In genomic region chr6:119858901-119859300, GRCh38 we compare ENCODE assay signal across 27 cellular contexts.
A peak's percentile ranks its signal among the peaks of the same experiment; 100 is the strongest.
DNase-seq lines count a peak whose midpoint lies in the region; ATAC-seq and TF ChIP-seq lines count a peak whose summit lies in the region.
"Had no signal": no experiment of that assay in that cellular context is flagged by ENCODE, and none has a peak within 500 bp of the region (broad histone marks: within the 10 kb centered on the region; RNA-seq: fewer than 3 reads in every experiment).

No MANE protein-coding gene starts in this region.

- H3K27me3 ChIP-seq in GM23248 (replicated peaks; ENCODE audit: insufficient read depth): no peaks in the 10 kb centered on the region
- H3K27me3 ChIP-seq in RWPE2 (ENCODE audit: insufficient read depth, poor library complexity, severe bottlenecking): no peaks in the 10 kb centered on the region
- H3K27me3 ChIP-seq in fibroblast of lung (ENCODE audit: control insufficient read depth, insufficient read depth, low read length): no peaks in the 10 kb centered on the region
- H3K27me3 ChIP-seq in smooth muscle cell (ENCODE audit: low read depth): no peaks in the 10 kb centered on the region
- H3K27me3 ChIP-seq: right lobe of liver, stomach, tibial artery had no signal

- in situ Hi-C loops in GM23248 (cut with MboI): no loop called here
- in situ Hi-C loops in GM13976 (cut with MboI; ENCODE audit: low sequenced_read_pairs, unreplicated experiment): no loop called here

- H3K79me2 ChIP-seq in GM23248 (ENCODE audit: insufficient read depth) (no peaks in the 10 kb centered on the region), fibroblast of lung (ENCODE audit: control insufficient read depth, insufficient read depth, low read length) (no peaks in the 10 kb centered on the region), smooth muscle cell (ENCODE audit: low read depth) (no peaks in the 10 kb centered on the region)

- H3K36me3 ChIP-seq in GM23248 (ENCODE audit: low read depth) (no peaks in the 10 kb centered on the region), RWPE2 (ENCODE audit: low read depth) (no peaks in the 10 kb centered on the region), fibroblast of lung (ENCODE audit: control insufficient read depth, insufficient read depth, low read length) (no peaks in the 10 kb centered on the region), smooth muscle cell (ENCODE audit: low read depth) (no peaks in the 10 kb centered on the region)
- H3K36me3 ChIP-seq: right lobe of liver, stomach, tibial artery had no signal

- peak; percentile 54 for DNase-seq in GM23248
- DNase-seq in RWPE2 (ENCODE audit: low spot score): no peak
- DNase-seq in fibroblast of lung (ENCODE audit: low read depth in 2 of 2): peak; percentile 18 to 29
- DNase-seq in smooth muscle cell (lab: John Stamatoyannopoulos, UW; ENCODE audit: unreplicated experiment): no peak
- no peak for DNase-seq in GM13976 (ENCODE audit: low spot score)
- DNase-seq: activated B cell treated with CpG ODN at 0.5 μM for 24 hours; activated CD4-positive, alpha-beta T cell treated with anti-CD3 and anti-CD28 coated beads, Interleukin-2, amount 50 U/mL, for 4 hours; activated CD8-positive, alpha-beta memory T cell treated with anti-CD3 and anti-CD28 coated beads, Interleukin-2, amount 50 U/mL, for 4 hours; CD8-positive, alpha-beta T cell; DMS 273 treated with DMSO at 0.1 percent for 48 hours; effector CD8-positive, alpha-beta T cell; erythroblast; H9; islet precursor cell; Karpas-422; midbrain; naive thymus-derived CD8-positive, alpha-beta T cell; NCI-H1105; NCI-H1930; NCI-H226; right lobe of liver; Right ventricle myocardium superior; stimulated activated CD8-positive, alpha-beta memory T cell treated with anti-CD3 and anti-CD28 coated beads, Interleukin-4, amount 100 ng/mL, for 48 hours; stomach; tibial artery had no signal

- H2AFZ ChIP-seq in GM23248 (no peak overlapping the region), fibroblast of lung (ENCODE audit: low read length) (no peak overlapping the region), smooth muscle cell (ENCODE audit: low read depth) (no peak overlapping the region)

- TF ChIP-seq POLR2A in GM18505 (IDR thresholded peaks at IDR 0.05; ENCODE audit: borderline replicate concordance, extremely low read depth, insufficient read depth, insufficient read length): no peak

- H3K4me3 ChIP-seq in GM23248 (no peak overlapping the region), RWPE2 (ENCODE audit: severe bottlenecking) (no peak overlapping the region), fibroblast of lung (replicated peaks in 1 of 4; ENCODE audit: control extremely low read depth in 1 of 4, insufficient read depth in 1 of 4, low read depth in 3 of 4, low read length in 4 of 4) (no peak overlapping the region), smooth muscle cell (no peak overlapping the region)
- H3K4me3 ChIP-seq: right lobe of liver, stomach, tibial artery had no signal

- WGBS in GM23248 (ENCODE audit: low coverage in 1 of 2, low lambda C conversion rate in 2 of 2, missing lambda C conversion rate in 2 of 2), 2 experiments: 93 to 100% methylated on average over 1 of the region's 1 CpG
- 29% methylated on average over 1 of the region's 1 CpG for WGBS in smooth muscle cell (ENCODE audit: low lambda C conversion rate)

- H3K9ac ChIP-seq in GM23248 (no peak overlapping the region), fibroblast of lung (ENCODE audit: insufficient read depth, low read length) (no peak overlapping the region), smooth muscle cell (ENCODE audit: low read depth) (no peak overlapping the region)

- no peaks in the 10 kb centered on the region for H3K9me2 ChIP-seq in GM23248 (ENCODE audit: insufficient read depth)

- H3K4me1 ChIP-seq in GM23248 (ENCODE audit: insufficient read depth): no peaks in the 10 kb centered on the region
- H3K4me1 ChIP-seq in RWPE2 (ENCODE audit: insufficient read depth, poor library complexity, severe bottlenecking): peaks cover 2% of the 10 kb centered on the region
- no peaks in the 10 kb centered on the region for H3K4me1 ChIP-seq in fibroblast of lung (ENCODE audit: control insufficient read depth, extremely low read depth, insufficient read depth, low read length)
- no peaks in the 10 kb centered on the region for H3K4me1 ChIP-seq in smooth muscle cell (ENCODE audit: low read depth)
- H3K4me1 ChIP-seq: right lobe of liver, stomach, tibial artery had no signal

- H3K9me3 ChIP-seq in GM23248 (ENCODE audit: low read depth): no peaks in the 10 kb centered on the region
- H3K9me3 ChIP-seq in RWPE2 (ENCODE audit: severe bottlenecking): no peaks in the 10 kb centered on the region
- no peaks in the 10 kb centered on the region for H3K9me3 ChIP-seq in fibroblast of lung (ENCODE audit: control insufficient read depth, insufficient read depth, low read depth, low read length)
- H3K9me3 ChIP-seq in smooth muscle cell (replicated peaks; ENCODE audit: low read depth): no peaks in the 10 kb centered on the region
- H3K9me3 ChIP-seq: right lobe of liver, stomach, tibial artery had no signal

- no peak overlapping the region for H3K27ac ChIP-seq in GM23248
- no peak overlapping the region for H3K27ac ChIP-seq in RWPE2 (ENCODE audit: poor library complexity, severe bottlenecking)
- no peak overlapping the region for H3K27ac ChIP-seq in fibroblast of lung (ENCODE audit: insufficient read depth, low read length)
- H3K27ac ChIP-seq in smooth muscle cell (ENCODE audit: low read depth): peak overlapping the region; percentile 64
- H3K27ac ChIP-seq: right lobe of liver, stomach, tibial artery had no signal

- TF ChIP-seq CTCF in RWPE2 (IDR thresholded peaks at IDR 0.05; ENCODE audit: poor library complexity, severe bottlenecking): no peak
- no peak for TF ChIP-seq CTCF in fibroblast of lung (conservative IDR thresholded peaks at IDR 0.05 in 1 of 2, IDR thresholded peaks at IDR 0.05 in 1 of 2; ENCODE audit: low read depth in 1 of 2, low read length in 2 of 2)
- TF ChIP-seq CTCF in smooth muscle cell (IDR thresholded peaks at IDR 0.05; ENCODE audit: borderline replicate concordance, insufficient read depth, poor library complexity, severe bottlenecking): no peak
- no peak for TF ChIP-seq CTCF in GM13976 (IDR thresholded peaks at IDR 0.05; ENCODE audit: borderline replicate concordance, control extremely low read depth, extremely low read depth, insufficient read depth, missing control alignments)

- ATAC-seq in RWPE2 (ENCODE audit: low read depth) (peak; percentile 67; the same call in 2 of the 3 replicates), GM21447 (IDR thresholded peaks at IDR 0.05; ENCODE audit: unreplicated experiment) (no peak), GM18505 (IDR thresholded peaks at IDR 0.05; ENCODE audit: unreplicated experiment) (no peak)
- ATAC-seq: CD8-positive, alpha-beta T cell; naive thymus-derived CD8-positive, alpha-beta T cell; right lobe of liver had no signal

- no peaks in the 10 kb centered on the region for H4K20me1 ChIP-seq in GM23248 (ENCODE audit: insufficient read depth)
- no peaks in the 10 kb centered on the region for H4K20me1 ChIP-seq in fibroblast of lung (ENCODE audit: control insufficient read depth, extremely low read depth, insufficient read depth, low read length)
- no peaks in the 10 kb centered on the region for H4K20me1 ChIP-seq in smooth muscle cell (ENCODE audit: low read depth)

- H3F3A ChIP-seq in GM23248 (ENCODE audit: insufficient read depth) (no peaks in the 10 kb centered on the region), smooth muscle cell (ENCODE audit: low read depth) (no peaks in the 10 kb centered on the region)

- no peak overlapping the region for H3K4me2 ChIP-seq in GM23248 (ENCODE audit: unreplicated experiment)
- H3K4me2 ChIP-seq in fibroblast of lung (ENCODE audit: extremely low read depth, insufficient read depth, low read length): no peak overlapping the region
- peak overlapping the region; percentile 23 for H3K4me2 ChIP-seq in smooth muscle cell

Comparison
In these comparisons a context has a peak if more than half of its experiments do, and no peak if none do; other contexts are left out.
1. DNase-seq: peak in GM23248 (single experiment) and fibroblast of lung (2 of 2); none in RWPE2 (single experiment), smooth muscle cell (single experiment) and GM13976 (single experiment).